28 cellular contexts compared by ENCODE assay signal in the genomic region with DNA sequence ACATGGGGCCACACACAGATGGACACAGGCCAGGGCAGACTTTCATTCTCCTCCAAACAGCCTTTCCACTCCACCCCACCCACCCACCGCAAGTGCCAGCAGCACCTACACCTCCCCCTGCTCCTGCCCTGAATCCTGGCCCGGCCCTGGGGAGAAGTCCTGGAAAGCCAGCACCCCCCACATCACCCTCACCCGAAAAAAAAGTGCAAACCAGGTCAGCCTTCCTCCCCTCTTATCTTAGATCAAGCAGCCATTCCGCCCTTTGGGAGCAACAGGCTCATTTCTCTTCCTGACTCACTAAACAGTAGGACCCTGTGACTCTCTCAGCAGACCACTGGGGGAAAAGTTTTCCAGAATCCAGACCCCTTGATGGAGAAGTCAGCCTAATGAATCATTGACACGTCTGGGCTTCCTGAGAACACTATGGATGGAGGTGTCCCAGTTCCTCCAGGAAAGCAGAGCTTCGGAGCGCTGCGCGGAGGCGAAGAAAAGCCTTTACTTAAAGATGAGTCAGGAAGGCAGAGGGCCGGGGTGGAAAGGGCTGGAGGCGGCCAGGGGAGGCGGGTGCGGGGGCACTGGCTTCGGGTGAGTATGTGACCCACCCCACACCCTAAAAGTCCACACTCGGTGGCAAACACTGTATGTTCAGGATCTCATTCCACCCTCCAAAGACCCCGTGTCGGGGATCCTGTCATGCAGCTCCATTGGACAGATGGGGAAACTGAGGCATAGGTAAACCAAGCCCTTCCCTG.
"Had no signal": no experiment of that assay in that cellular context is flagged by ENCODE, and none has a peak within 500 bp of the region (broad histone marks: within the 10 kb centered on the region; RNA-seq: fewer than 3 reads in every experiment).

No MANE protein-coding gene starts in this region.

- H3K9me3 ChIP-seq: adrenal gland, Peyer's patch, SJSA1 had no signal

- ATAC-seq: activated CD8-positive, alpha-beta T cell treated with anti-CD3 and anti-CD28 coated beads for 36 hours; activated naive CD4-positive, alpha-beta T cell treated with anti-CD3 and anti-CD28 coated beads, Interleukin-2, amount 50 U/mL, for 72 hours; activated T-cell treated with anti-CD3 and anti-CD28 coated beads, Interleukin-2, amount 50 U/mL, for 72 hours; PC-3 had no signal

- H3K27ac ChIP-seq: adrenal gland, Peyer's patch, SJSA1 had no signal

- H3K4me1 ChIP-seq: adrenal gland, Peyer's patch, SJSA1 had no signal

- FAIRE-seq: bronchial epithelial cell had no signal

- DNase-seq: activated CD4-positive, alpha-beta T cell treated with anti-CD3 and anti-CD28 coated beads, Interleukin-2, amount 10 ng/mL, durations not matched to agents 24 days and 14 days; activated CD4-positive, alpha-beta T cell treated with anti-CD3 and anti-CD28 coated beads, Interleukin-2, amount 50 U/mL, for 4 hours; activated CD8-positive, alpha-beta T cell treated with anti-CD3 and anti-CD28 coated beads for 36 hours; activated gamma-delta T cell; activated naive CD4-positive, alpha-beta T cell treated with anti-CD3 and anti-CD28 coated beads for 36 hours; activated T-cell treated with anti-CD3 and anti-CD28 coated beads, Interleukin-2, amount 50 U/mL, for 1 hour; activated T-cell treated with anti-CD3 and anti-CD28 coated beads, Interleukin-2, amount 50 U/mL, for 72 hours; cerebellar nuclear complex; Karpas-422; KBM-7; NCI-H1105; NCI-H1417 treated with DMSO at 0.1 percent for 48 hours; NCI-H187 treated with DMSO at 0.1 percent for 48 hours; NCI-H2081; NCI-H226; NCI-H446 treated with DMSO at 0.1 percent for 48 hours; NCI-H524; NCI-H69; PC-3; Peyer's patch; RPMI8226; SHP77 treated with DMSO at 0.1 percent for 48 hours; SW 1271; T1000 had no signal

- H3K4me3 ChIP-seq: adrenal gland, Peyer's patch, SJSA1 had no signal

- H3K36me3 ChIP-seq: adrenal gland, Peyer's patch, SJSA1 had no signal

- H3K27me3 ChIP-seq: adrenal gland, Peyer's patch had no signal
